ENCODE assay signal across 14 cellular contexts in genomic region chr14:70148911-70149675, GRCh38.
"Had no signal": no experiment of that assay in that cellular context is flagged by ENCODE, and none has a peak within 500 bp of the region (broad histone marks: within the 10 kb centered on the region; RNA-seq: fewer than 3 reads in every experiment).

No MANE protein-coding gene starts in this region.

- FAIRE-seq: small intestine, TTC549 had no signal

- H3K9ac ChIP-seq: parathyroid adenoma had no signal

- H3K4me3 ChIP-seq: body of pancreas, uterus had no signal

- H3K4me1 ChIP-seq: body of pancreas, parathyroid adenoma, uterus had no signal

- H3K27ac ChIP-seq: body of pancreas, epithelial cell of prostate, parathyroid adenoma, uterus had no signal

- H3K27me3 ChIP-seq: body of pancreas, uterus had no signal

- DNase-seq: activated B cell treated with CpG ODN at 0.5 μM for 24 hours; activated CD4-positive, alpha-beta T cell treated with anti-CD3 and anti-CD28 coated beads, Interleukin-2, amount 50 U/mL, for 1 hour; activated T-cell treated with anti-CD3 and anti-CD28 coated beads, Interleukin-2, amount 50 U/mL, for 1 hour; amniotic stem cell; body of pancreas; effector memory CD4-positive, alpha-beta T cell; hippocampal formation; kidney glomerular epithelial cell; small intestine; uterus had no signal

- ATAC-seq: activated naive CD4-positive, alpha-beta T cell treated with anti-CD3 and anti-CD28 coated beads, Interleukin-2, amount 50 U/mL, for 72 hours; body of pancreas had no signal

- H3K9me3 ChIP-seq: body of pancreas, uterus had no signal

- H2AFZ ChIP-seq: parathyroid adenoma had no signal

- H3K79me2 ChIP-seq: parathyroid adenoma had no signal

- H3K36me3 ChIP-seq: uterus had no signal
